Comparison of ENCODE assay signal across 2 cellular contexts in the genomic region with DNA sequence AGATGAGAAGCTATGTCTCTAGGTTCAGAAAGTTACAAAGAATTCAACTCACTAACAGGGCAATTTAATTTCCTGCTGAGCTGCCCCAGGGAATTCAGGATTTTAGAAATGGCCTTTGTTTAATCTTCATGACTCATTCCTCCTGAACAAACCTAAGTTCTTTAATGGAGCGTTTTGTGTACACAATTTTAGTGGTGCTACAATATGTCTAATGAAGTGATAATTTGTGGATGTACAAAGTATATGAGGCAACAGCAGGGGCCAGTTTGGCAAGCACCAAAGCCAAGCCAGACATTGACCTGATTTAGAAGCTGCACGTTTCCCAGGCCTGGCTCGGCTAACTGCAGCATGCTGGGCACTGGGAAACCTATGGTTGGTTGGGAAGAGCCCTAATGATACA.
A peak's percentile ranks its signal among the peaks of the same experiment; 100 is the strongest.
TF ChIP-seq lines count a peak whose summit lies in the region.

No MANE protein-coding gene starts in this region.

TF ChIP-seq in HEK293, 187 proteins besides CTCF, POLR2A, EP300 and RAD21 (continues in another document):
- TF ChIP-seq, protein P1, sequence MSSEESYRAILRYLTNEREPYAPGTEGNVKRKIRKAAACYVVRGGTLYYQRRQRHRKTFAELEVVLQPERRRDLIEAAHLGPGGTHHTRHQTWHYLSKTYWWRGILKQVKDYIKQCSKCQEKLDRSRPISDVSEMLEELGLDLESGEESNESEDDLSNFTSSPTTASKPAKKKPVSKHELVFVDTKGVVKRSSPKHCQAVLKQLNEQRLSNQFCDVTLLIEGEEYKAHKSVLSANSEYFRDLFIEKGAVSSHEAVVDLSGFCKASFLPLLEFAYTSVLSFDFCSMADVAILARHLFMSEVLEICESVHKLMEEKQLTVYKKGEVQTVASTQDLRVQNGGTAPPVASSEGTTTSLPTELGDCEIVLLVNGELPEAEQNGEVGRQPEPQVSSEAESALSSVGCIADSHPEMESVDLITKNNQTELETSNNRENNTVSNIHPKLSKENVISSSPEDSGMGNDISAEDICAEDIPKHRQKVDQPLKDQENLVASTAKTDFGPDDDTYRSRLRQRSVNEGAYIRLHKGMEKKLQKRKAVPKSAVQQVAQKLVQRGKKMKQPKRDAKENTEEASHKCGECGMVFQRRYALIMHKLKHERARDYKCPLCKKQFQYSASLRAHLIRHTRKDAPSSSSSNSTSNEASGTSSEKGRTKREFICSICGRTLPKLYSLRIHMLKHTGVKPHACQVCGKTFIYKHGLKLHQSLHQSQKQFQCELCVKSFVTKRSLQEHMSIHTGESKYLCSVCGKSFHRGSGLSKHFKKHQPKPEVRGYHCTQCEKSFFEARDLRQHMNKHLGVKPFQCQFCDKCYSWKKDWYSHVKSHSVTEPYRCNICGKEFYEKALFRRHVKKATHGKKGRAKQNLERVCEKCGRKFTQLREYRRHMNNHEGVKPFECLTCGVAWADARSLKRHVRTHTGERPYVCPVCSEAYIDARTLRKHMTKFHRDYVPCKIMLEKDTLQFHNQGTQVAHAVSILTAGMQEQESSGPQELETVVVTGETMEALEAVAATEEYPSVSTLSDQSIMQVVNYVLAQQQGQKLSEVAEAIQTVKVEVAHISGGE (tag by site-specific recombination; conservative IDR thresholded peaks at IDR 0.05; ENCODE audit: low read depth) = no peak
- TF ChIP-seq ZNF626 (tag by site-specific recombination; IDR thresholded peaks at IDR 0.05) = no peak
- TF ChIP-seq ZNF791 (tag by site-specific recombination; IDR thresholded peaks at IDR 0.05) = no peak
- TF ChIP-seq ZNF169 (tag by site-specific recombination; IDR thresholded peaks at IDR 0.05) = no peak
- no peak for TF ChIP-seq SCRT1 (tag by site-specific recombination; IDR thresholded peaks at IDR 0.05; ENCODE audit: borderline replicate concordance)
- TF ChIP-seq ZNF473 (tag by site-specific recombination; IDR thresholded peaks at IDR 0.05) = no peak
- TF ChIP-seq, protein P2, sequence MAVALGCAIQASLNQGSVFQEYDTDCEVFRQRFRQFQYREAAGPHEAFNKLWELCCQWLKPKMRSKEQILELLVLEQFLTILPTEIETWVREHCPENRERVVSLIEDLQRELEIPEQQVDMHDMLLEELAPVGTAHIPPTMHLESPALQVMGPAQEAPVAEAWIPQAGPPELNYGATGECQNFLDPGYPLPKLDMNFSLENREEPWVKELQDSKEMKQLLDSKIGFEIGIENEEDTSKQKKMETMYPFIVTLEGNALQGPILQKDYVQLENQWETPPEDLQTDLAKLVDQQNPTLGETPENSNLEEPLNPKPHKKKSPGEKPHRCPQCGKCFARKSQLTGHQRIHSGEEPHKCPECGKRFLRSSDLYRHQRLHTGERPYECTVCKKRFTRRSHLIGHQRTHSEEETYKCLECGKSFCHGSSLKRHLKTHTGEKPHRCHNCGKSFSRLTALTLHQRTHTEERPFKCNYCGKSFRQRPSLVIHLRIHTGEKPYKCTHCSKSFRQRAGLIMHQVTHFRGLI (tag by site-specific recombination; IDR thresholded peaks at IDR 0.05) = peak; percentile 67; the same call in 1 of the 2 replicates
- TF ChIP-seq, protein P3, sequence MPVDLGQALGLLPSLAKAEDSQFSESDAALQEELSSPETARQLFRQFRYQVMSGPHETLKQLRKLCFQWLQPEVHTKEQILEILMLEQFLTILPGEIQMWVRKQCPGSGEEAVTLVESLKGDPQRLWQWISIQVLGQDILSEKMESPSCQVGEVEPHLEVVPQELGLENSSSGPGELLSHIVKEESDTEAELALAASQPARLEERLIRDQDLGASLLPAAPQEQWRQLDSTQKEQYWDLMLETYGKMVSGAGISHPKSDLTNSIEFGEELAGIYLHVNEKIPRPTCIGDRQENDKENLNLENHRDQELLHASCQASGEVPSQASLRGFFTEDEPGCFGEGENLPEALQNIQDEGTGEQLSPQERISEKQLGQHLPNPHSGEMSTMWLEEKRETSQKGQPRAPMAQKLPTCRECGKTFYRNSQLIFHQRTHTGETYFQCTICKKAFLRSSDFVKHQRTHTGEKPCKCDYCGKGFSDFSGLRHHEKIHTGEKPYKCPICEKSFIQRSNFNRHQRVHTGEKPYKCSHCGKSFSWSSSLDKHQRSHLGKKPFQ (tag by site-specific recombination; IDR thresholded peaks at IDR 0.05) = peak; percentile 60; the same call in 1 of the 2 replicates
- TF ChIP-seq IKZF3 (tag by site-specific recombination; IDR thresholded peaks at IDR 0.05) = 0 out of 2 replicates have a peak, but pooled peaks have one; percentile 42
- TF ChIP-seq, protein P4, sequence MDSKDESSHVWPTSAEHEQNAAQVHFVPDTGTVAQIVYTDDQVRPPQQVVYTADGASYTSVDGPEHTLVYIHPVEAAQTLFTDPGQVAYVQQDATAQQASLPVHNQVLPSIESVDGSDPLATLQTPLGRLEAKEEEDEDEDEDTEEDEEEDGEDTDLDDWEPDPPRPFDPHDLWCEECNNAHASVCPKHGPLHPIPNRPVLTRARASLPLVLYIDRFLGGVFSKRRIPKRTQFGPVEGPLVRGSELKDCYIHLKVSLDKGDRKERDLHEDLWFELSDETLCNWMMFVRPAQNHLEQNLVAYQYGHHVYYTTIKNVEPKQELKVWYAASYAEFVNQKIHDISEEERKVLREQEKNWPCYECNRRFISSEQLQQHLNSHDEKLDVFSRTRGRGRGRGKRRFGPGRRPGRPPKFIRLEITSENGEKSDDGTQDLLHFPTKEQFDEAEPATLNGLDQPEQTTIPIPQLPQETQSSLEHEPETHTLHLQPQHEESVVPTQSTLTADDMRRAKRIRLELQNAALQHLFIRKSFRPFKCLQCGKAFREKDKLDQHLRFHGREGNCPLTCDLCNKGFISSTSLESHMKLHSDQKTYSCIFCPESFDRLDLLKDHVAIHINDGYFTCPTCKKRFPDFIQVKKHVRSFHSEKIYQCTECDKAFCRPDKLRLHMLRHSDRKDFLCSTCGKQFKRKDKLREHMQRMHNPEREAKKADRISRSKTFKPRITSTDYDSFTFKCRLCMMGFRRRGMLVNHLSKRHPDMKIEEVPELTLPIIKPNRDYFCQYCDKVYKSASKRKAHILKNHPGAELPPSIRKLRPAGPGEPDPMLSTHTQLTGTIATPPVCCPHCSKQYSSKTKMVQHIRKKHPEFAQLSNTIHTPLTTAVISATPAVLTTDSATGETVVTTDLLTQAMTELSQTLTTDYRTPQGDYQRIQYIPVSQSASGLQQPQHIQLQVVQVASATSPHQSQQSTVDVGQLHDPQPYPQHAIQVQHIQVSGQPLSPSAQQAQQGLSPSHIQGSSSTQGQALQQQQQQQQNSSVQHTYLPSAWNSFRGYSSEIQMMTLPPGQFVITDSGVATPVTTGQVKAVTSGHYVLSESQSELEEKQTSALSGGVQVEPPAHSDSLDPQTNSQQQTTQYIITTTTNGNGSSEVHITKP (tag by site-specific recombination; IDR thresholded peaks at IDR 0.05) = no peak; the same call in 1 of the 2 replicates
- TF ChIP-seq, protein P5, sequence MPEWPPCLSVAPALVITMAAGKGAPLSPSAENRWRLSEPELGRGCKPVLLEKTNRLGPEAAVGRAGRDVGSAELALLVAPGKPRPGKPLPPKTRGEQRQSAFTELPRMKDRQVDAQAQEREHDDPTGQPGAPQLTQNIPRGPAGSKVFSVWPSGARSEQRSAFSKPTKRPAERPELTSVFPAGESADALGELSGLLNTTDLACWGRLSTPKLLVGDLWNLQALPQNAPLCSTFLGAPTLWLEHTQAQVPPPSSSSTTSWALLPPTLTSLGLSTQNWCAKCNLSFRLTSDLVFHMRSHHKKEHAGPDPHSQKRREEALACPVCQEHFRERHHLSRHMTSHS (tag by site-specific recombination; IDR thresholded peaks at IDR 0.05) = peak; percentile 93
- peak; percentile 66; the same call in 1 of the 2 replicates for TF ChIP-seq ZNF561 (tag by site-specific recombination; IDR thresholded peaks at IDR 0.05; ENCODE audit: borderline replicate concordance)
- TF ChIP-seq REPIN1 (tag by site-specific recombination; IDR thresholded peaks at IDR 0.05; ENCODE audit: low read depth) = no peak

TF ChIP-seq in H1, 55 proteins besides CTCF, POLR2A, EP300 and RAD21:
- TF ChIP-seq EGR1 (IDR thresholded peaks at IDR 0.05; ENCODE audit: borderline replicate concordance, low read depth, low read length) = no peak
